In the genomic region with DNA sequence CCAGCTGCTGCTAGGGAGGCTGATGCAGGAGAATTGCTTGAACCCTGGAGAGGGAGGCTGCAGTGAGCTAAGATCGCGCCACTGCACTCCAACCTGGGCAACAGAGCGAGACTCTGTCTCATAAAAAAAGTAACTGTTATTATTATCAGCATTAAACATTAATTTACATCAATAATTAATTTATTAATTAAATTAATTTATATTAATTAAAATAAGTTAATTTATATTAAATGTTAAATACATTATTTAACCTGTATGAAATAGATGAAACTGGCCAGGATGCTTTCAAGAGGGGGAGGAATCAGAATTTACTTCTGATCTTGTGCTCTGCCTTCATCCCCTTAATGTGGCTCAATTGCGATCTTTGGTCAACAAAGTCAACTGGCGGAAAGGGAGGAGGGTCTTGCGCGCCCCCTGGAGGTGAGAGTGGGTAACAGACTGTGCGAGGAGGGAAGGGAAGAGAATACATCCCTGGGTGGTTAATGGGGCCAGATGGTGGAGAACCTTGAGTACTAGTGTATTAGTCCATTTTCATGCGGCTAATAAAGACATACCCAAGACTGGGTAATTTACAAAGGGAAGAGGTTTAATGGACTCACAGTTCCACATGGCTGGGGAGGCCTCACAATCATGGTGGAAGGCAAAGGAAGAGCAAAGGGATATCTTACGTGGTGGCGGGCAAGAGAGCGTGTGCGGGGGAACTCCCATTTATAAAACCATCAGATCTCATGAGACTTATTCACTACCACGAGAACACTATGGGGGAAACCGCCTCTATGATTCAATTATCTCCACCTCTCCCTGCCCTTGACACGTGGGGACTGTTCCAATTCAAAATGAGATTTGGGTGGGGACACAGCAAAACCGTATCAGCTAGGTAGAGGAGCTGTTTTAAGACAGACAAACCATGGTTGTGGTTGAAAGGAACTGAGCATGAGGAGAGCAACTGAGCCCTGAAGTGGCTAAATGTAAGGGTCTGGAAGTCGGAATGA, we compare ENCODE assay signal across 1 cellular context.
TF ChIP-seq lines count a peak whose summit lies in the region.

No MANE protein-coding gene starts in this region.

TF ChIP-seq in SK-N-SH treated with all-trans-retinoic acid at 6 μM for 48 hours, 23 proteins besides CTCF, POLR2A, EP300 and RAD21 (continued from another document):
- TF ChIP-seq, protein P1, sequence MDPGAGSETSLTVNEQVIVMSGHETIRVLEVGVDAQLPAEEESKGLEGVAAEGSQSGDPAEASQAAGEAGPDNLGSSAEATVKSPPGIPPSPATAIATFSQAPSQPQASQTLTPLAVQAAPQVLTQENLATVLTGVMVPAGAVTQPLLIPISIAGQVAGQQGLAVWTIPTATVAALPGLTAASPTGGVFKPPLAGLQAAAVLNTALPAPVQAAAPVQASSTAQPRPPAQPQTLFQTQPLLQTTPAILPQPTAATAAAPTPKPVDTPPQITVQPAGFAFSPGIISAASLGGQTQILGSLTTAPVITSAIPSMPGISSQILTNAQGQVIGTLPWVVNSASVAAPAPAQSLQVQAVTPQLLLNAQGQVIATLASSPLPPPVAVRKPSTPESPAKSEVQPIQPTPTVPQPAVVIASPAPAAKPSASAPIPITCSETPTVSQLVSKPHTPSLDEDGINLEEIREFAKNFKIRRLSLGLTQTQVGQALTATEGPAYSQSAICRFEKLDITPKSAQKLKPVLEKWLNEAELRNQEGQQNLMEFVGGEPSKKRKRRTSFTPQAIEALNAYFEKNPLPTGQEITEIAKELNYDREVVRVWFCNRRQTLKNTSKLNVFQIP (CRISPR knock-in tag; IDR thresholded peaks at IDR 0.05; ENCODE audit: borderline replicate concordance, low read depth): no peak
- TF ChIP-seq RARB (CRISPR knock-in tag; IDR thresholded peaks at IDR 0.05) (no peak), ISL1 (CRISPR knock-in tag; IDR thresholded peaks at IDR 0.05) (no peak), GLIS3 (CRISPR knock-in tag; IDR thresholded peaks at IDR 0.05) (no peak), PATZ1 (CRISPR knock-in tag; IDR thresholded peaks at IDR 0.05; ENCODE audit: borderline replicate concordance) (no peak), CSDC2 (CRISPR knock-in tag; IDR thresholded peaks at IDR 0.05) (no peak), ESRRG (CRISPR knock-in tag; IDR thresholded peaks at IDR 0.05) (no peak), ZNF8 (CRISPR knock-in tag; IDR thresholded peaks at IDR 0.05) (no peak), ZNF70 (CRISPR knock-in tag; IDR thresholded peaks at IDR 0.05) (no peak), ARNTL (CRISPR knock-in tag; IDR thresholded peaks at IDR 0.05; ENCODE audit: borderline replicate concordance, low read depth) (no peak)
TF ChIP-seq in SK-N-SH treated with all-trans-retinoic acid at 6 μM for 48 hours: peak in this region for 0.
